ENCODE assay signal across 1 cellular context in genomic region chr22:45629469-45630089, GRCh38.
A peak's percentile ranks its signal among the peaks of the same experiment; 100 is the strongest.
TF ChIP-seq lines count a peak whose summit lies in the region.

No MANE protein-coding gene starts in this region.

TF ChIP-seq in HepG2, 621 proteins besides CTCF, POLR2A, EP300 and RAD21 (continued from another document and continues in another):
- TF ChIP-seq ZBTB39 (CRISPR knock-in tag; IDR thresholded peaks at IDR 0.05): no peak
- TF ChIP-seq JDP2 (CRISPR knock-in tag; IDR thresholded peaks at IDR 0.05; ENCODE audit: borderline replicate concordance): no peak
- TF ChIP-seq GATAD1 (CRISPR knock-in tag; IDR thresholded peaks at IDR 0.05): no peak
- TF ChIP-seq SOX5 (CRISPR knock-in tag; IDR thresholded peaks at IDR 0.05; ENCODE audit: borderline replicate concordance): peak; percentile 64
- no peak for TF ChIP-seq HNRNPL (IDR thresholded peaks at IDR 0.05; ENCODE audit: low read depth, low read length)
- no peak for TF ChIP-seq ZNF572 (CRISPR knock-in tag; IDR thresholded peaks at IDR 0.05)
- TF ChIP-seq ZNF770 (CRISPR knock-in tag; IDR thresholded peaks at IDR 0.05): 0 out of 2 replicates have a peak, but pooled peaks have one; percentile 46
- 0 out of 2 replicates have a peak, but pooled peaks have one; percentile 56 for TF ChIP-seq ERF (CRISPR knock-in tag; IDR thresholded peaks at IDR 0.05)
- peak; percentile 49; the same call in 1 of the 2 replicates for TF ChIP-seq FOSL2 (CRISPR knock-in tag; IDR thresholded peaks at IDR 0.05)
- TF ChIP-seq AGO2 (optimal IDR thresholded peaks at IDR 0.05; ENCODE audit: low read depth, low read length): no peak
- no peak for TF ChIP-seq ZNF816 (CRISPR knock-in tag; IDR thresholded peaks at IDR 0.05; ENCODE audit: borderline replicate concordance)
- peak; percentile 93 for TF ChIP-seq TFAP4 (IDR thresholded peaks at IDR 0.05; ENCODE audit: borderline replicate concordance, low read depth)
- no peak for TF ChIP-seq ZNF75D (CRISPR knock-in tag; IDR thresholded peaks at IDR 0.05; ENCODE audit: borderline replicate concordance)
- no peak for TF ChIP-seq E2F5 (CRISPR knock-in tag; conservative IDR thresholded peaks at IDR 0.05)
- no peak for TF ChIP-seq ZNF878 (CRISPR knock-in tag; IDR thresholded peaks at IDR 0.05)
- TF ChIP-seq NR0B2 (CRISPR knock-in tag; IDR thresholded peaks at IDR 0.05): no peak; the same call in 1 of the 2 replicates
- 0 out of 2 replicates have a peak, but pooled peaks have one; percentile 9 for TF ChIP-seq DRAP1 (CRISPR knock-in tag; IDR thresholded peaks at IDR 0.05)
- TF ChIP-seq ZNF10 (CRISPR knock-in tag; IDR thresholded peaks at IDR 0.05; ENCODE audit: borderline replicate concordance, low read depth): no peak
- TF ChIP-seq ZNF724P (CRISPR knock-in tag; IDR thresholded peaks at IDR 0.05; ENCODE audit: borderline replicate concordance): no peak
- no peak for TF ChIP-seq MYPOP (CRISPR knock-in tag; IDR thresholded peaks at IDR 0.05)
- no peak for TF ChIP-seq ZNF280D (CRISPR knock-in tag; IDR thresholded peaks at IDR 0.05)
- no peak for TF ChIP-seq RNF2 (conservative IDR thresholded peaks at IDR 0.05; ENCODE audit: low read depth)
- no peak for TF ChIP-seq STAG1 (CRISPR knock-in tag; IDR thresholded peaks at IDR 0.05)
- TF ChIP-seq FOXP1 (IDR thresholded peaks at IDR 0.05): no peak
- TF ChIP-seq FOXP1 (CRISPR knock-in tag; IDR thresholded peaks at IDR 0.05): peak; percentile 38; the same call in 1 of the 2 replicates
- no peak; the same call in 1 of the 2 replicates for TF ChIP-seq SP4 (CRISPR knock-in tag; IDR thresholded peaks at IDR 0.05)
- no peak for TF ChIP-seq ZNF407 (CRISPR knock-in tag; IDR thresholded peaks at IDR 0.05; ENCODE audit: not compliant biosample characterization)
- no peak for TF ChIP-seq ATF3 (CRISPR knock-in tag; IDR thresholded peaks at IDR 0.05)
- TF ChIP-seq PRDM4 (CRISPR knock-in tag; IDR thresholded peaks at IDR 0.05; ENCODE audit: borderline replicate concordance): no peak
- no peak for TF ChIP-seq RARG (CRISPR knock-in tag; IDR thresholded peaks at IDR 0.05; ENCODE audit: low read depth)
- peak; percentile 95 for TF ChIP-seq PITX1 (CRISPR knock-in tag; IDR thresholded peaks at IDR 0.05)
- no peak for TF ChIP-seq FOXJ3 (CRISPR knock-in tag; IDR thresholded peaks at IDR 0.05; ENCODE audit: borderline replicate concordance)
- no peak for TF ChIP-seq HMGA1 (CRISPR knock-in tag; conservative IDR thresholded peaks at IDR 0.05)
- TF ChIP-seq CHD4 (IDR thresholded peaks at IDR 0.05; ENCODE audit: borderline replicate concordance, low read length): no peak
